Comparison of ENCODE assay signal across 1 cellular context in genomic region chrX:153667931-153668396, GRCh38.
TF ChIP-seq lines count a peak whose summit lies in the region.

No MANE protein-coding gene starts in this region.

TF ChIP-seq in HEK293, 187 proteins besides CTCF, POLR2A, EP300 and RAD21 (continued from another document):
- 0 out of 2 replicates have a peak, but pooled peaks have one; percentile 25 for TF ChIP-seq ZNF2 (tag by site-specific recombination; IDR thresholded peaks at IDR 0.05)
- TF ChIP-seq, protein P1, sequence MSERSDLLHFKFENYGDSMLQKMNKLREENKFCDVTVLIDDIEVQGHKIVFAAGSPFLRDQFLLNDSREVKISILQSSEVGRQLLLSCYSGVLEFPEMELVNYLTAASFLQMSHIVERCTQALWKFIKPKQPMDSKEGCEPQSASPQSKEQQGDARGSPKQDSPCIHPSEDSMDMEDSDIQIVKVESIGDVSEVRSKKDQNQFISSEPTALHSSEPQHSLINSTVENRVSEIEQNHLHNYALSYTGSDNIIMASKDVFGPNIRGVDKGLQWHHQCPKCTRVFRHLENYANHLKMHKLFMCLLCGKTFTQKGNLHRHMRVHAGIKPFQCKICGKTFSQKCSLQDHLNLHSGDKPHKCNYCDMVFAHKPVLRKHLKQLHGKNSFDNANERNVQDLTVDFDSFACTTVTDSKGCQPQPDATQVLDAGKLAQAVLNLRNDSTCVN (tag by site-specific recombination; optimal IDR thresholded peaks at IDR 0.05), result peak; percentile 4
- 0 out of 2 replicates have a peak, but pooled peaks have one; percentile 39 for TF ChIP-seq YY1 (tag by site-specific recombination; IDR thresholded peaks at IDR 0.05)
- peak; percentile 96 for TF ChIP-seq ZSCAN16 (tag by site-specific recombination; IDR thresholded peaks at IDR 0.05)
- 0 out of 2 replicates have a peak, but pooled peaks have one; percentile 23 for TF ChIP-seq ZNF692 (tag by site-specific recombination; IDR thresholded peaks at IDR 0.05)
- 0 out of 2 replicates have a peak, but pooled peaks have one; percentile 32 for TF ChIP-seq ZBTB48 (tag by site-specific recombination; IDR thresholded peaks at IDR 0.05)
- no peak for TF ChIP-seq SETDB1 (IDR thresholded peaks at IDR 0.05; ENCODE audit: insufficient read length, low read length)
- peak; percentile 83 for TF ChIP-seq ZNF416 (tag by site-specific recombination; IDR thresholded peaks at IDR 0.05)
- TF ChIP-seq, protein P2, sequence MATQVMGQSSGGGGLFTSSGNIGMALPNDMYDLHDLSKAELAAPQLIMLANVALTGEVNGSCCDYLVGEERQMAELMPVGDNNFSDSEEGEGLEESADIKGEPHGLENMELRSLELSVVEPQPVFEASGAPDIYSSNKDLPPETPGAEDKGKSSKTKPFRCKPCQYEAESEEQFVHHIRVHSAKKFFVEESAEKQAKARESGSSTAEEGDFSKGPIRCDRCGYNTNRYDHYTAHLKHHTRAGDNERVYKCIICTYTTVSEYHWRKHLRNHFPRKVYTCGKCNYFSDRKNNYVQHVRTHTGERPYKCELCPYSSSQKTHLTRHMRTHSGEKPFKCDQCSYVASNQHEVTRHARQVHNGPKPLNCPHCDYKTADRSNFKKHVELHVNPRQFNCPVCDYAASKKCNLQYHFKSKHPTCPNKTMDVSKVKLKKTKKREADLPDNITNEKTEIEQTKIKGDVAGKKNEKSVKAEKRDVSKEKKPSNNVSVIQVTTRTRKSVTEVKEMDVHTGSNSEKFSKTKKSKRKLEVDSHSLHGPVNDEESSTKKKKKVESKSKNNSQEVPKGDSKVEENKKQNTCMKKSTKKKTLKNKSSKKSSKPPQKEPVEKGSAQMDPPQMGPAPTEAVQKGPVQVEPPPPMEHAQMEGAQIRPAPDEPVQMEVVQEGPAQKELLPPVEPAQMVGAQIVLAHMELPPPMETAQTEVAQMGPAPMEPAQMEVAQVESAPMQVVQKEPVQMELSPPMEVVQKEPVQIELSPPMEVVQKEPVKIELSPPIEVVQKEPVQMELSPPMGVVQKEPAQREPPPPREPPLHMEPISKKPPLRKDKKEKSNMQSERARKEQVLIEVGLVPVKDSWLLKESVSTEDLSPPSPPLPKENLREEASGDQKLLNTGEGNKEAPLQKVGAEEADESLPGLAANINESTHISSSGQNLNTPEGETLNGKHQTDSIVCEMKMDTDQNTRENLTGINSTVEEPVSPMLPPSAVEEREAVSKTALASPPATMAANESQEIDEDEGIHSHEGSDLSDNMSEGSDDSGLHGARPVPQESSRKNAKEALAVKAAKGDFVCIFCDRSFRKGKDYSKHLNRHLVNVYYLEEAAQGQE (tag by site-specific recombination; IDR thresholded peaks at IDR 0.05), result peak; percentile 81
- no peak for TF ChIP-seq SP2 (tag by site-specific recombination; IDR thresholded peaks at IDR 0.05)
- TF ChIP-seq ZNF654 (tag by site-specific recombination; IDR thresholded peaks at IDR 0.05; ENCODE audit: low read depth), result peak; percentile 91
